In genomic region chr5:138784590-138784989, GRCh38 we compare ENCODE assay signal across 18 cellular contexts. TPM values are rescaled to one million over a fixed set of nuclear protein-coding genes. Genes with fewer than 3 reads are reported as not detected.
DNase-seq lines count a peak whose midpoint lies in the region; ATAC-seq and TF ChIP-seq lines count a peak whose summit lies in the region.
"Had no signal": no experiment of that assay in that cellular context is flagged by ENCODE, and none has a peak within 500 bp of the region (broad histone marks: within the 10 kb centered on the region; RNA-seq: fewer than 3 reads in every experiment).

No MANE protein-coding gene starts in this region.

- no peak overlapping the region for H4K8ac ChIP-seq in mesendoderm (ENCODE audit: low read depth, low read length)

- H3K4me1 ChIP-seq in SK-N-SH (ENCODE audit: control insufficient read depth in 1 of 2, insufficient read depth in 2 of 2, low read depth in 1 of 2, low read length in 1 of 2) = 0 out of 4 replicates have a peak, but pooled peaks cover 0 to 2% of the 10 kb centered on the region in 2 experiments
- peaks cover 29% of the 10 kb centered on the region for H3K4me1 ChIP-seq in MM.1S (ENCODE audit: low read length)
- no peaks in the 10 kb centered on the region for H3K4me1 ChIP-seq in mesendoderm (ENCODE audit: control insufficient read depth, low read depth, low read length)

- no peak overlapping the region for H2AK5ac ChIP-seq in mesendoderm (ENCODE audit: low read length)

- H3K9me3 ChIP-seq in SK-N-SH = no peaks in the 10 kb centered on the region
- H3K9me3 ChIP-seq in MM.1S (replicated peaks; ENCODE audit: insufficient read depth, low read length) = no peaks in the 10 kb centered on the region

- H3K27me3 ChIP-seq in SK-N-SH (ENCODE audit: insufficient read depth) (no peaks in the 10 kb centered on the region), MM.1S (replicated peaks; ENCODE audit: insufficient read depth, low read length) (no peaks in the 10 kb centered on the region), mesendoderm (ENCODE audit: insufficient read depth, low read length, poor library complexity) (no peaks in the 10 kb centered on the region)

- H3K23ac ChIP-seq in mesendoderm (ENCODE audit: low read length) = no peak overlapping the region

- H3K4ac ChIP-seq in mesendoderm (ENCODE audit: low read depth, low read length) = no peak overlapping the region

- TF ChIP-seq RAD21 in SK-N-SH (IDR thresholded peaks at IDR 0.05; ENCODE audit: low read length) = no peak

- no peak overlapping the region for H2BK5ac ChIP-seq in mesendoderm (ENCODE audit: low read length)

- H3K79me2 ChIP-seq in SK-N-SH (ENCODE audit: insufficient read depth) (peaks cover 97% of the 10 kb centered on the region), MM.1S (ENCODE audit: low read length) (peaks cover 40% of the 10 kb centered on the region), mesendoderm (ENCODE audit: control insufficient read depth, insufficient read depth, low read length) (peaks cover 8% of the 10 kb centered on the region)

- H3K18ac ChIP-seq in mesendoderm (ENCODE audit: low read length) = no peak overlapping the region

- 88% methylated on average over 1 of the region's 1 CpG for WGBS in SK-N-SH (ENCODE audit: low lambda C conversion rate)
- no CpG with 5 or more reads among the region's 1 CpG for WGBS in mesendoderm (ENCODE audit: extremely low coverage, insufficient coverage, low lambda C conversion rate)

- H3K27ac ChIP-seq in SK-N-SH (ENCODE audit: low read depth in 2 of 2, low read length in 1 of 2) (no peak overlapping the region), MM.1S (ENCODE audit: low read length) (no peak overlapping the region), mesendoderm (ENCODE audit: low read depth, low read length) (no peak overlapping the region)
- H3K27ac ChIP-seq: 22Rv1, C4-2B had no signal

- no peak overlapping the region for H4K5ac ChIP-seq in mesendoderm (ENCODE audit: low read length)

- no peak overlapping the region for H3K9ac ChIP-seq in SK-N-SH
- H3K9ac ChIP-seq in MM.1S (ENCODE audit: low read length) = no peak overlapping the region
- no peak overlapping the region for H3K9ac ChIP-seq in mesendoderm (ENCODE audit: low read length)

- H3F3A ChIP-seq in SK-N-SH (replicated peaks; ENCODE audit: insufficient read depth) (peaks cover 1% of the 10 kb centered on the region), MM.1S (ENCODE audit: insufficient read depth, low read length) (no peaks in the 10 kb centered on the region)

- H3K4me2 ChIP-seq in SK-N-SH = no peak overlapping the region
- H3K4me2 ChIP-seq in MM.1S (ENCODE audit: low read depth, low read length) = peak overlapping the region; percentile 44; the same call in 1 of the 2 replicates
- H3K4me2 ChIP-seq in mesendoderm (ENCODE audit: low read length) = no peak overlapping the region

- no peak overlapping the region for H2BK120ac ChIP-seq in mesendoderm (ENCODE audit: low read depth, low read length)

- no peak overlapping the region for H2AFZ ChIP-seq in SK-N-SH (ENCODE audit: low read depth)
- H2AFZ ChIP-seq in MM.1S (ENCODE audit: low read length) = no peak overlapping the region

- H3K9me2 ChIP-seq in SK-N-SH (no peaks in the 10 kb centered on the region), MM.1S (replicated peaks; ENCODE audit: insufficient read depth, low read length) (no peaks in the 10 kb centered on the region)

- H2BK15ac ChIP-seq in mesendoderm (replicated peaks; ENCODE audit: low read depth) = no peak overlapping the region

- no peak for TF ChIP-seq CTCF in SK-N-SH (IDR thresholded peaks at IDR 0.05)
- no peak for TF ChIP-seq CTCF in MM.1S (IDR thresholded peaks at IDR 0.05; ENCODE audit: low read length)
- no peak for TF ChIP-seq CTCF in cardiac fibroblast (IDR thresholded peaks at IDR 0.05; ENCODE audit: low read depth, low read length)

- no peak overlapping the region for H3K56ac ChIP-seq in mesendoderm (ENCODE audit: low read length)

- peak; percentile 55; the same call in 2 of the 3 replicates for ATAC-seq in SK-N-SH treated with all-trans-retinoic acid at 6 μM for 48 hours
- ATAC-seq in HG02884 (IDR thresholded peaks at IDR 0.05; ENCODE audit: unreplicated experiment) = no peak
- ATAC-seq: GM12878 had no signal

- no peak for TF ChIP-seq EP300 in SK-N-SH (IDR thresholded peaks at IDR 0.05; ENCODE audit: borderline replicate concordance in 1 of 2, low read depth in 1 of 2, low read length in 1 of 2)

- no peak overlapping the region for H3K4me3 ChIP-seq in SK-N-SH (ENCODE audit: low read depth in 2 of 2, low read length in 1 of 2)
- H3K4me3 ChIP-seq in MM.1S (ENCODE audit: low read length) = no peak overlapping the region
- H3K4me3 ChIP-seq in cardiac fibroblast (replicated peaks in 1 of 2; ENCODE audit: low read depth in 2 of 2, low read length in 2 of 2) = no peak overlapping the region
- no peak overlapping the region for H3K4me3 ChIP-seq in mesendoderm (ENCODE audit: low read length)
- H3K4me3 ChIP-seq: GM12878 had no signal

- H3K79me1 ChIP-seq in mesendoderm (ENCODE audit: low read length) = peaks cover 11% of the 10 kb centered on the region

- TF ChIP-seq POLR2A in erythroblast (IDR thresholded peaks at IDR 0.05; ENCODE audit: low read length) = no peak

- H4K20me1 ChIP-seq in SK-N-SH (ENCODE audit: insufficient read depth) (peaks cover 73% of the 10 kb centered on the region), MM.1S (ENCODE audit: insufficient read depth, low read length) (no peaks in the 10 kb centered on the region)

- POLR2A ChIA-PET in SK-N-SH (lab: Yijun Ruan, JAX) = no interaction called here

- CTCF ChIA-PET in SK-N-SH (lab: Yijun Ruan, JAX) = interaction anchor here (0.7 to 0.9 kb wide), 2 partner anchors 40 to 41 kb away, joined by 3 read pairs; no protein-coding TSS in a partner anchor

- DNase-seq in SK-N-SH (no peak), MM.1S (no peak), cardiac fibroblast (ENCODE audit: low read depth in 2 of 2) (peak; percentile 23 to 60), mesendoderm (peak; percentile 34), NCI-H2196 treated with DMSO at 0.1 percent for 48 hours (lab: John Stamatoyannopoulos, UW; ENCODE audit: unreplicated experiment) (no peak), erythroblast (lab: John Stamatoyannopoulos, UW) (no peak)
- DNase-seq: DMS153, KG1, NCI-H1105, NCI-H187, NCI-H446 treated with DMSO at 0.1 percent for 48 hours, NCI-H82, SHP77 treated with DMSO at 0.1 percent for 48 hours had no signal

- peaks cover 27 to 49% of the 10 kb centered on the region in 2 experiments for H3K36me3 ChIP-seq in SK-N-SH (replicated peaks in 1 of 2; ENCODE audit: control insufficient read depth in 1 of 2, insufficient read depth in 2 of 2, low read length in 1 of 2)
- no peaks in the 10 kb centered on the region for H3K36me3 ChIP-seq in MM.1S (replicated peaks; ENCODE audit: insufficient read depth, low read length)
- no peaks in the 10 kb centered on the region for H3K36me3 ChIP-seq in mesendoderm (ENCODE audit: control insufficient read depth, insufficient read depth, low read length)

TF ChIP-seq in SK-N-SH treated with all-trans-retinoic acid at 6 μM for 48 hours, 23 proteins besides CTCF, POLR2A, EP300 and RAD21 (continues in another document):
- no peak for TF ChIP-seq ZFP30 (CRISPR knock-in tag; IDR thresholded peaks at IDR 0.05)
- TF ChIP-seq, protein P1, sequence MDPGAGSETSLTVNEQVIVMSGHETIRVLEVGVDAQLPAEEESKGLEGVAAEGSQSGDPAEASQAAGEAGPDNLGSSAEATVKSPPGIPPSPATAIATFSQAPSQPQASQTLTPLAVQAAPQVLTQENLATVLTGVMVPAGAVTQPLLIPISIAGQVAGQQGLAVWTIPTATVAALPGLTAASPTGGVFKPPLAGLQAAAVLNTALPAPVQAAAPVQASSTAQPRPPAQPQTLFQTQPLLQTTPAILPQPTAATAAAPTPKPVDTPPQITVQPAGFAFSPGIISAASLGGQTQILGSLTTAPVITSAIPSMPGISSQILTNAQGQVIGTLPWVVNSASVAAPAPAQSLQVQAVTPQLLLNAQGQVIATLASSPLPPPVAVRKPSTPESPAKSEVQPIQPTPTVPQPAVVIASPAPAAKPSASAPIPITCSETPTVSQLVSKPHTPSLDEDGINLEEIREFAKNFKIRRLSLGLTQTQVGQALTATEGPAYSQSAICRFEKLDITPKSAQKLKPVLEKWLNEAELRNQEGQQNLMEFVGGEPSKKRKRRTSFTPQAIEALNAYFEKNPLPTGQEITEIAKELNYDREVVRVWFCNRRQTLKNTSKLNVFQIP (CRISPR knock-in tag; IDR thresholded peaks at IDR 0.05; ENCODE audit: borderline replicate concordance, low read depth) = no peak

TF ChIP-seq in SK-N-SH, 30 proteins besides CTCF, POLR2A, EP300 and RAD21 (continues in another document):
- TF ChIP-seq RCOR1 (IDR thresholded peaks at IDR 0.05; ENCODE audit: low read length) (no peak), IRF3 (IDR thresholded peaks at IDR 0.05; ENCODE audit: low read depth, low read length) (no peak), FOSL2 (IDR thresholded peaks at IDR 0.05; ENCODE audit: borderline replicate concordance, low read depth) (no peak), ZBTB33 (IDR thresholded peaks at IDR 0.05; ENCODE audit: borderline replicate concordance, low read depth) (no peak), GATA2 (CRISPR knock-in tag; IDR thresholded peaks at IDR 0.05) (no peak)

RNA-seq across cellular contexts. Expression of gene CTNNA1, which starts 31.4 kb away (rescaled TPM):
- 118 and 130 TPM in 2 replicates for polyA plus RNA-seq in SK-N-SH (2012; rRNA removed)
- 122 and 123 TPM in 2 replicates for polyA plus RNA-seq in SK-N-SH (2012; cell fraction: cytosol; rRNA removed)
- 161 and 184 TPM in 2 replicates for polyA plus RNA-seq in SK-N-SH (2012; cell fraction: nucleus; rRNA removed)
- 144 TPM for polyA plus RNA-seq in mesendoderm (2013, experiment 1 of 2)
- 148 TPM for polyA plus RNA-seq in mesendoderm (2013, experiment 2 of 2)

Comparison
In these comparisons a context has a peak if more than half of its experiments do, and no peak if none do; other contexts are left out.
1. DNase-seq: peak in cardiac fibroblast (2 of 2) and mesendoderm (single experiment); none in SK-N-SH (single experiment), MM.1S (single experiment), NCI-H2196 treated with DMSO at 0.1 percent for 48 hours (single experiment) and erythroblast (0 of 2).